Comparison of ENCODE assay signal across 1 cellular context in the genomic region with DNA sequence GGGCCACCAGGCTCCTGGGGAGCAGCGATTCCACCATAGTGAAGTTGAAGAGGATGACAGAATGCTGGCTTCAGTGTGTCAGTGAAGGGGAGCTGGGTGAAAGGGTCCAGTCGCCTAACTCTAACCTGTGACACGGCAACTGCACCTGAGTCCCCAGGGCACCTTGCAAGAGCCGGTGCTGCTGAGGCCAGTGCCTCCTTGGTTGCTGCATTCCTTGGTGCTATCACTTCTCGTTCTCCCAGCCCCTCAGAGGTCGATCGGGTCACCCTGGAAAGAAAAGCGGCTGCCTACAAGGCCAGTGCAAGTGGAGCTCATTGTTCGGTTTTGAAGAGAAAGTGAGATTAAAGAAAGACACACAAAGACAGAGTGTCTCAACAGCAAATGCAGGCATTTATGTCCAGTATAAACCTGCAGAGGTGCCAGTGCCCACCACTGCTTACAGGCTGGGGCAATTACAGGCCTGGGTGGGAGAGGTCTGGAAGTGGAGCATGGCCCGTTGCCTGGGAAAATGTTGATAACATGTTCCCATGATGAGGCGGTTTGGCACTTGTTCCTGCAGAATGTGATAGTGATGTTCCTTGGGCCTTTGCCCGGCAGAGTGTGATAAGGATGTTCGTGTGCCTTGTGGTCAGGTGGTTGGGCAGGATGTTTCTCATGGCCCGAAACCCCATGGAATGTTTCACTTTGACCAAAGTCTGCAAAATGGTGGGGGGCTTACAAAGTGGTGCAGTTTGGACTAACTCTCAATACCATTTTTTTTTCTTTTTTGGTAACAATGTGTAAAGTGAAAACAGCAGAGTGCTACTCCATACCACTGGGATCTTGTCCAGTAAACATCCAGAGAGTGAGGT.
TF ChIP-seq lines count a peak whose summit lies in the region.

No MANE protein-coding gene starts in this region.

TF ChIP-seq in HepG2, 621 proteins besides CTCF, POLR2A, EP300 and RAD21:
- TF ChIP-seq ZNF670 (CRISPR knock-in tag; IDR thresholded peaks at IDR 0.05; ENCODE audit: borderline replicate concordance) (no peak), RFX3 (CRISPR knock-in tag; IDR thresholded peaks at IDR 0.05) (no peak), HNF4G (IDR thresholded peaks at IDR 0.05; ENCODE audit: borderline replicate concordance, low read depth, low read length) (no peak), HNF4G (CRISPR knock-in tag; IDR thresholded peaks at IDR 0.05; ENCODE audit: borderline replicate concordance, low read depth) (no peak), NR2C2 (CRISPR knock-in tag; IDR thresholded peaks at IDR 0.05; ENCODE audit: borderline replicate concordance) (no peak), NBN (conservative IDR thresholded peaks at IDR 0.05) (no peak), ZNF615 (CRISPR knock-in tag; IDR thresholded peaks at IDR 0.05; ENCODE audit: borderline replicate concordance) (no peak), ZNF792 (CRISPR knock-in tag; IDR thresholded peaks at IDR 0.05) (no peak), NR1H2 (CRISPR knock-in tag; IDR thresholded peaks at IDR 0.05; ENCODE audit: borderline replicate concordance, low read depth) (no peak), ZNF782 (CRISPR knock-in tag; IDR thresholded peaks at IDR 0.05; ENCODE audit: borderline replicate concordance) (no peak), NCOA1 (CRISPR knock-in tag; IDR thresholded peaks at IDR 0.05) (no peak), ZNF678 (CRISPR knock-in tag; IDR thresholded peaks at IDR 0.05) (no peak), ZKSCAN5 (CRISPR knock-in tag; IDR thresholded peaks at IDR 0.05) (no peak), RORA (CRISPR knock-in tag; IDR thresholded peaks at IDR 0.05) (no peak), ZNF207 (IDR thresholded peaks at IDR 0.05; ENCODE audit: borderline replicate concordance) (no peak), SRSF4 (IDR thresholded peaks at IDR 0.05; ENCODE audit: low read depth, low read length, poor library complexity, severe bottlenecking) (no peak), ARNT (IDR thresholded peaks at IDR 0.05) (no peak), MED8 (CRISPR knock-in tag; IDR thresholded peaks at IDR 0.05; ENCODE audit: insufficient replicate concordance) (no peak)
- TF ChIP-seq, protein P1, sequence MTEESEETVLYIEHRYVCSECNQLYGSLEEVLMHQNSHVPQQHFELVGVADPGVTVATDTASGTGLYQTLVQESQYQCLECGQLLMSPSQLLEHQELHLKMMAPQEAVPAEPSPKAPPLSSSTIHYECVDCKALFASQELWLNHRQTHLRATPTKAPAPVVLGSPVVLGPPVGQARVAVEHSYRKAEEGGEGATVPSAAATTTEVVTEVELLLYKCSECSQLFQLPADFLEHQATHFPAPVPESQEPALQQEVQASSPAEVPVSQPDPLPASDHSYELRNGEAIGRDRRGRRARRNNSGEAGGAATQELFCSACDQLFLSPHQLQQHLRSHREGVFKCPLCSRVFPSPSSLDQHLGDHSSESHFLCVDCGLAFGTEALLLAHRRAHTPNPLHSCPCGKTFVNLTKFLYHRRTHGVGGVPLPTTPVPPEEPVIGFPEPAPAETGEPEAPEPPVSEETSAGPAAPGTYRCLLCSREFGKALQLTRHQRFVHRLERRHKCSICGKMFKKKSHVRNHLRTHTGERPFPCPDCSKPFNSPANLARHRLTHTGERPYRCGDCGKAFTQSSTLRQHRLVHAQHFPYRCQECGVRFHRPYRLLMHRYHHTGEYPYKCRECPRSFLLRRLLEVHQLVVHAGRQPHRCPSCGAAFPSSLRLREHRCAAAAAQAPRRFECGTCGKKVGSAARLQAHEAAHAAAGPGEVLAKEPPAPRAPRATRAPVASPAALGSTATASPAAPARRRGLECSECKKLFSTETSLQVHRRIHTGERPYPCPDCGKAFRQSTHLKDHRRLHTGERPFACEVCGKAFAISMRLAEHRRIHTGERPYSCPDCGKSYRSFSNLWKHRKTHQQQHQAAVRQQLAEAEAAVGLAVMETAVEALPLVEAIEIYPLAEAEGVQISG (CRISPR knock-in tag; IDR thresholded peaks at IDR 0.05): no peak
- TF ChIP-seq, protein P2, sequence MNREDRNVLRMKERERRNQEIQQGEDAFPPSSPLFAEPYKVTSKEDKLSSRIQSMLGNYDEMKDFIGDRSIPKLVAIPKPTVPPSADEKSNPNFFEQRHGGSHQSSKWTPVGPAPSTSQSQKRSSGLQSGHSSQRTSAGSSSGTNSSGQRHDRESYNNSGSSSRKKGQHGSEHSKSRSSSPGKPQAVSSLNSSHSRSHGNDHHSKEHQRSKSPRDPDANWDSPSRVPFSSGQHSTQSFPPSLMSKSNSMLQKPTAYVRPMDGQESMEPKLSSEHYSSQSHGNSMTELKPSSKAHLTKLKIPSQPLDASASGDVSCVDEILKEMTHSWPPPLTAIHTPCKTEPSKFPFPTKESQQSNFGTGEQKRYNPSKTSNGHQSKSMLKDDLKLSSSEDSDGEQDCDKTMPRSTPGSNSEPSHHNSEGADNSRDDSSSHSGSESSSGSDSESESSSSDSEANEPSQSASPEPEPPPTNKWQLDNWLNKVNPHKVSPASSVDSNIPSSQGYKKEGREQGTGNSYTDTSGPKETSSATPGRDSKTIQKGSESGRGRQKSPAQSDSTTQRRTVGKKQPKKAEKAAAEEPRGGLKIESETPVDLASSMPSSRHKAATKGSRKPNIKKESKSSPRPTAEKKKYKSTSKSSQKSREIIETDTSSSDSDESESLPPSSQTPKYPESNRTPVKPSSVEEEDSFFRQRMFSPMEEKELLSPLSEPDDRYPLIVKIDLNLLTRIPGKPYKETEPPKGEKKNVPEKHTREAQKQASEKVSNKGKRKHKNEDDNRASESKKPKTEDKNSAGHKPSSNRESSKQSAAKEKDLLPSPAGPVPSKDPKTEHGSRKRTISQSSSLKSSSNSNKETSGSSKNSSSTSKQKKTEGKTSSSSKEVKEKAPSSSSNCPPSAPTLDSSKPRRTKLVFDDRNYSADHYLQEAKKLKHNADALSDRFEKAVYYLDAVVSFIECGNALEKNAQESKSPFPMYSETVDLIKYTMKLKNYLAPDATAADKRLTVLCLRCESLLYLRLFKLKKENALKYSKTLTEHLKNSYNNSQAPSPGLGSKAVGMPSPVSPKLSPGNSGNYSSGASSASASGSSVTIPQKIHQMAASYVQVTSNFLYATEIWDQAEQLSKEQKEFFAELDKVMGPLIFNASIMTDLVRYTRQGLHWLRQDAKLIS (CRISPR knock-in tag; IDR thresholded peaks at IDR 0.05): no peak
